16 cellular contexts compared by ENCODE assay signal in the genomic region with DNA sequence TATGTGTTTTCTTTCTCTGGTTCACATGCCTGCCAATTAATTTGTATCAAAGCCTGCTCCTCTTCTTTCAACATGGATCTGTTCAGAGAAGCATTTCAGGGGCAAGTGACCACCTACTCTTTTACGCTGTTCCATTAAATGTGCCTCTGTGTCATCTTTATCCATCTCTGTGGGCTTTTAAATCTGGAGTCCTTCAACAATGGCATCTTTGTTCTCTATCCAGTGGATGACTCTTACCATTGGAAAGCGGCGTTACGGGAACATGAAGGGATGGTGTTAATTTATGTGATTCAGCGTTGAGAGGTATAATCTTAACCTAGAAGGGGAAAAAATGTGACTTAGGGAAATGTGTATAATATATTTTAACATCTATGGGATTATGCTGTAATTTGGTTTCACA.
"Had no signal": no experiment of that assay in that cellular context is flagged by ENCODE, and none has a peak within 500 bp of the region (broad histone marks: within the 10 kb centered on the region; RNA-seq: fewer than 3 reads in every experiment).

No MANE protein-coding gene starts in this region.

- H3K79me2 ChIP-seq: hepatocyte had no signal

- H3K9me3 ChIP-seq: right lobe of liver, uterus had no signal

- DNase-seq: activated CD4-positive, alpha-beta T cell treated with anti-CD3 and anti-CD28 coated beads, Interleukin-2, amount 50 U/mL, for 1 hour; activated CD4-positive, CD25-positive, alpha-beta regulatory T cell; activated naive CD4-positive, alpha-beta T cell treated with anti-CD3 and anti-CD28 coated beads for 36 hours; activated naive CD8-positive, alpha-beta T cell treated with anti-CD3 and anti-CD28 coated beads, Interleukin-2, amount 50 U/mL, for 24 hours; aorta; islet precursor cell; naive thymus-derived CD8-positive, alpha-beta T cell; right lobe of liver; spleen; stimulated activated CD4-positive, alpha-beta T cell treated with anti-CD3 and anti-CD28 coated beads, Interleukin-1b, Interleukin-23, amount 100 ng/mL, for 48 hours; uterus had no signal

- H3K4me3 Mint-ChIP-seq: activated naive CD4-positive, alpha-beta T cell treated with anti-CD3 and anti-CD28 coated beads for 36 hours; activated naive CD8-positive, alpha-beta T cell treated with anti-CD3 and anti-CD28 coated beads, Interleukin-2, amount 50 U/mL, for 24 hours; naive thymus-derived CD8-positive, alpha-beta T cell had no signal

- H3K4me2 ChIP-seq: hepatocyte had no signal

- H3K27ac ChIP-seq: cardiac muscle cell, hepatocyte, right lobe of liver, spleen, uterus had no signal

- H3K4me3 ChIP-seq: cardiac muscle cell, hepatocyte, lung, right lobe of liver, spleen, uterus had no signal

- H3K4me1 Mint-ChIP-seq: activated naive CD8-positive, alpha-beta T cell treated with anti-CD3 and anti-CD28 coated beads, Interleukin-2, amount 50 U/mL, for 24 hours; naive thymus-derived CD8-positive, alpha-beta T cell had no signal

- H2AFZ ChIP-seq: hepatocyte had no signal

- H3K36me3 ChIP-seq: cardiac muscle cell, right lobe of liver, spleen, uterus had no signal

- H3K27me3 ChIP-seq: cardiac muscle cell, hepatocyte, right lobe of liver, spleen, uterus had no signal

- H3K4me1 ChIP-seq: right lobe of liver, spleen, uterus had no signal

- FAIRE-seq: endometrium had no signal

- H3K27ac Mint-ChIP-seq: activated naive CD4-positive, alpha-beta T cell treated with anti-CD3 and anti-CD28 coated beads for 36 hours; activated naive CD8-positive, alpha-beta T cell treated with anti-CD3 and anti-CD28 coated beads, Interleukin-2, amount 50 U/mL, for 24 hours; naive thymus-derived CD8-positive, alpha-beta T cell; progenitor cell of endocrine pancreas had no signal
